20 cellular contexts compared by ENCODE assay signal in genomic region chr3:12574656-12575055, GRCh38. TPM values are rescaled to one million over a fixed set of nuclear protein-coding genes. Genes with fewer than 3 reads are reported as not detected.
DNase-seq lines count a peak whose midpoint lies in the region; ATAC-seq, FAIRE-seq and TF ChIP-seq lines count a peak whose summit lies in the region.
"Had no signal": no experiment of that assay in that cellular context is flagged by ENCODE, and none has a peak within 500 bp of the region (broad histone marks: within the 10 kb centered on the region; RNA-seq: fewer than 3 reads in every experiment).

No MANE protein-coding gene starts in this region.

- no TSS peak for BruUV-seq in HepG2 (replicated peaks; lab: Mats Ljungman, UMichigan)
- BruUV-seq in OCI-LY7 (replicated peaks; lab: Mats Ljungman, UMichigan), result no TSS peak

- no peaks in the 10 kb centered on the region for H3K27me3 Mint-ChIP-seq in progenitor cell of endocrine pancreas

- in situ Hi-C loops in HepG2 (cut with HindIII; ENCODE audit: extremely low pct_ligation_motif_present, low pct_unique_long_range_greater_than_20kb), result no loop called here

- no peaks in the 10 kb centered on the region for H3K9me3 Mint-ChIP-seq in progenitor cell of endocrine pancreas (ENCODE audit: low read depth)

- no peak overlapping the region for H3K4me3 ChIP-seq in right lobe of liver
- no peak overlapping the region for H3K4me3 ChIP-seq in HepG2 (replicated peaks in 1 of 3; ENCODE audit: insufficient read depth in 1 of 3, low read depth in 2 of 3, low read length in 3 of 3)
- H3K4me3 ChIP-seq in fibroblast of pulmonary artery (replicated peaks; ENCODE audit: low read depth, low read length), result no peak overlapping the region
- no peak overlapping the region for H3K4me3 ChIP-seq in right cardiac atrium (ENCODE audit: low read length)
- H3K4me3 ChIP-seq in OCI-LY7 (ENCODE audit: low read depth, low read length, poor library complexity, severe bottlenecking), result no peak overlapping the region
- H3K4me3 ChIP-seq: BLaER1 treated with 17β-estradiol and CSF1 and Interleukin-3, amounts not matched to agents 10 nM and 100 nM; MG63; SJSA1 had no signal

- H4K20me1 ChIP-seq in HepG2 (ENCODE audit: insufficient read depth, low read length), result no peaks in the 10 kb centered on the region
- H4K20me1 ChIP-seq in OCI-LY7 (ENCODE audit: insufficient read depth, low read length), result no peaks in the 10 kb centered on the region

- H3K27ac ChIP-seq in right lobe of liver (no peak overlapping the region), HepG2 (ENCODE audit: extremely low read length, insufficient read depth, low read length) (no peak overlapping the region), right cardiac atrium (ENCODE audit: low read length) (peak overlapping the region; percentile 70), OCI-LY7 (ENCODE audit: low read depth, low read length, poor library complexity, severe bottlenecking) (no peak overlapping the region)
- H3K27ac ChIP-seq: BLaER1 treated with 17β-estradiol and CSF1 and Interleukin-3, amounts not matched to agents 10 nM and 100 nM; SJSA1 had no signal

- no peak overlapping the region for H2AFZ ChIP-seq in HepG2 (ENCODE audit: low read length)
- H2AFZ ChIP-seq in OCI-LY7 (ENCODE audit: low read length), result no peak overlapping the region

- H3K27me3 ChIP-seq in right lobe of liver (no peaks in the 10 kb centered on the region), HepG2 (ENCODE audit: control insufficient read depth in 1 of 2, insufficient read depth in 2 of 2, low read length in 2 of 2) (no peaks in the 10 kb centered on the region), right cardiac atrium (ENCODE audit: control insufficient read depth, insufficient read depth) (no peaks in the 10 kb centered on the region)
- H3K27me3 ChIP-seq: BLaER1 treated with 17β-estradiol and CSF1 and Interleukin-3, amounts not matched to agents 10 nM and 100 nM; MG63; SJSA1 had no signal

- TF ChIP-seq EP300 in HepG2 (IDR thresholded peaks at IDR 0.05; ENCODE audit: low read depth in 2 of 2, low read length in 2 of 2), result no peak
- TF ChIP-seq EP300 in HepG2 (CRISPR knock-in tag; IDR thresholded peaks at IDR 0.05; ENCODE audit: borderline replicate concordance), result no peak

- no peak overlapping the region for H3K9ac ChIP-seq in HepG2 (ENCODE audit: insufficient read depth, low read depth, low read length)
- H3K9ac ChIP-seq: BLaER1 treated with 17β-estradiol and CSF1 and Interleukin-3, amounts not matched to agents 10 nM and 100 nM had no signal

- H3K4me2 ChIP-seq in HepG2 (ENCODE audit: low read depth, low read length), result no peak overlapping the region
- no peak overlapping the region for H3K4me2 ChIP-seq in OCI-LY7 (ENCODE audit: low read length)
- H3K4me2 ChIP-seq: BLaER1 treated with 17β-estradiol and CSF1 and Interleukin-3, amounts not matched to agents 10 nM and 100 nM had no signal

- H3K4me3 Mint-ChIP-seq in progenitor cell of endocrine pancreas (ENCODE audit: low read depth), result no peak overlapping the region

- H3K4me1 Mint-ChIP-seq in progenitor cell of endocrine pancreas (ENCODE audit: low read depth), result no peaks in the 10 kb centered on the region

- no peak for TF ChIP-seq RAD21 in HepG2 (CRISPR knock-in tag; IDR thresholded peaks at IDR 0.05)

- H3K36me3 ChIP-seq in right lobe of liver (peaks cover 0 to 86% (median 39%) of the 10 kb centered on the region in 4 donors), HepG2 (replicated peaks in 1 of 2; ENCODE audit: control insufficient read depth in 1 of 2, insufficient read depth in 2 of 2, low read length in 2 of 2) (peaks cover 44 to 92% of the 10 kb centered on the region in 2 experiments), OCI-LY7 (ENCODE audit: insufficient read depth, low read length) (peaks cover 94% of the 10 kb centered on the region)

- POLR2A ChIA-PET in HepG2 (lab: Yijun Ruan, JAX) (no interaction called here), OCI-LY7 (lab: Charles Lee) (no interaction called here)

- no peak for TF ChIP-seq POLR2A in right lobe of liver (IDR thresholded peaks at IDR 0.05)
- TF ChIP-seq POLR2A in HepG2 (IDR thresholded peaks at IDR 0.05; ENCODE audit: insufficient read depth in 1 of 2, low read depth in 2 of 2, low read length in 2 of 2), result no peak

- H3K9me3 ChIP-seq in right lobe of liver, result no peaks in the 10 kb centered on the region
- H3K9me3 ChIP-seq in HepG2 (ENCODE audit: low read length), result no peaks in the 10 kb centered on the region
- H3K9me3 ChIP-seq in right cardiac atrium (ENCODE audit: control insufficient read depth, low read length), result no peaks in the 10 kb centered on the region
- H3K9me3 ChIP-seq in OCI-LY7 (ENCODE audit: low read length), result no peaks in the 10 kb centered on the region
- H3K9me3 ChIP-seq: MG63, SJSA1 had no signal

- H3K36me3 Mint-ChIP-seq in progenitor cell of endocrine pancreas (ENCODE audit: insufficient read depth), result peaks cover 30% of the 10 kb centered on the region

- 19% methylated on average over 6 of the region's 7 CpGs for whole genome bisulfite sequencing in right lobe of liver (ENCODE audit: insufficient coverage, low coverage, low lambda C conversion rate, missing lambda C conversion rate)
- WGBS in HepG2 (ENCODE audit: low lambda C conversion rate), result 87% methylated on average over 3 of the region's 7 CpGs
- 22% methylated on average over 7 of the region's 7 CpGs for WGBS in right cardiac atrium

- TF ChIP-seq CTCF in right lobe of liver (IDR thresholded peaks at IDR 0.05), result no peak
- no peak for TF ChIP-seq CTCF in HepG2 (CRISPR knock-in tag; IDR thresholded peaks at IDR 0.05)
- TF ChIP-seq CTCF in fibroblast of pulmonary artery (IDR thresholded peaks at IDR 0.05; ENCODE audit: low read length, missing control alignments), result no peak
- TF ChIP-seq CTCF in progenitor cell of endocrine pancreas (IDR thresholded peaks at IDR 0.05; ENCODE audit: unreplicated experiment), result no peak
- no peak for TF ChIP-seq CTCF in OCI-LY7 (conservative IDR thresholded peaks at IDR 0.05; ENCODE audit: low read length)

- ATAC-seq in right lobe of liver (peak in 3 of 4 donors; percentile 12 to 41 (median 38)), HepG2 (no peak), right cardiac atrium (peak; percentile 81 to 86)

- H3K9me2 ChIP-seq in OCI-LY7 (ENCODE audit: insufficient read depth, low read length), result no peaks in the 10 kb centered on the region

- CTCF ChIA-PET in HepG2 (lab: Yijun Ruan, JAX; ENCODE audit: low intra/inter-chr PET ratio, low total read pairs), result no interaction called here
- CTCF ChIA-PET in OCI-LY7 (lab: Charles Lee; ENCODE audit: unreplicated experiment), result no interaction called here

- intact Hi-C loops in right lobe of liver (cut with DNase I) (no loop called here), HepG2 (cut with micrococcal nuclease; ENCODE audit: unreplicated experiment) (no loop called here), right cardiac atrium (cut with DNase I) (no loop called here), OCI-LY7 (cut with micrococcal nuclease; ENCODE audit: unreplicated experiment) (no loop called here)

- H3K4me1 ChIP-seq in right lobe of liver (no peaks in the 10 kb centered on the region), HepG2 (ENCODE audit: insufficient read depth, low read length) (no peaks in the 10 kb centered on the region), right cardiac atrium (ENCODE audit: control insufficient read depth, insufficient read depth, low read length) (peaks cover 7% of the 10 kb centered on the region), OCI-LY7 (ENCODE audit: insufficient read depth, low read length, poor library complexity, severe bottlenecking) (no peaks in the 10 kb centered on the region)
- H3K4me1 ChIP-seq: SJSA1 had no signal

- FAIRE-seq in HepG2 (lab: Jason Lieb, UNC), result no peak

- H3K79me2 ChIP-seq in HepG2 (ENCODE audit: insufficient read depth, low read length) (peaks cover 4% of the 10 kb centered on the region), OCI-LY7 (ENCODE audit: insufficient read depth, low read depth, low read length) (no peaks in the 10 kb centered on the region)

- H3K27ac Mint-ChIP-seq in progenitor cell of endocrine pancreas, result no peak overlapping the region

- DNase-seq in right lobe of liver (no peak), HepG2 (ENCODE audit: low spot score) (no peak), fibroblast of pulmonary artery (ENCODE audit: low read depth) (peak; percentile 34), right cardiac atrium (peak; percentile 42 to 80 (median 57)), progenitor cell of endocrine pancreas (ENCODE audit: low spot score, unreplicated experiment) (no peak), OCI-LY7 (ENCODE audit: low spot score) (no peak), NCI-H187 treated with DMSO at 0.1 percent for 48 hours (lab: John Stamatoyannopoulos, UW) (no peak), T-helper 1 cell (no peak)
- DNase-seq: DMS79 treated with DMSO at 0.1 percent for 48 hours; Karpas-422; MG63; NCI-H1092; NCI-H187; NCI-H526 treated with DMSO at 0.1 percent for 48 hours; NK-92 treated with Interleukin-12 subunit alpha and Interleukin-12 subunit beta, amount 100 ng/mL, for 24 hours; RPMI8226 had no signal

RNA-seq across cellular contexts. Expression of gene MKRN2, which starts 17.8 kb away (rescaled TPM):
- 10 to 100 TPM in 4 of 6 experiments, 1 to 10 TPM in 2; 8.8 to 12.8 (median 10.9) TPM for total RNA-seq in right lobe of liver
- total RNA-seq in HepG2 (2016; rRNA removed; fragmentation: Illumina TruSeq; extraction: Trizol), result 25.5 and 32.8 TPM in 2 replicates
- total RNA-seq in HepG2 (2016; cell fraction: cytosol; rRNA removed; fragmentation: Illumina TruSeq; extraction: Trizol; ENCODE audit: low read depth), result 6.0 and 6.3 TPM in 2 replicates
- total RNA-seq in HepG2 (2016; cell fraction: insoluble cytoplasmic fraction; rRNA removed; fragmentation: Illumina TruSeq; extraction: Trizol), result 26.0 and 33.1 TPM in 2 replicates
- 15.9 and 16.1 TPM in 2 replicates for total RNA-seq in HepG2 (2016; cell fraction: membrane; rRNA removed; fragmentation: Illumina TruSeq; extraction: Trizol)
- 16.1 and 18.3 TPM in 2 replicates for total RNA-seq in HepG2 (2016; cell fraction: nucleus; rRNA removed; fragmentation: Illumina TruSeq; extraction: Trizol)
- 33.1 and 34.3 TPM in 2 replicates for polyA plus RNA-seq in HepG2 (2011; rRNA removed)
- polyA plus RNA-seq in HepG2 (2011; cell fraction: cytosol; rRNA removed), result 37.5 and 39.8 TPM in 2 replicates
- 41.7 and 47.8 TPM in 2 replicates for polyA plus RNA-seq in HepG2 (2011; cell fraction: nucleus; rRNA removed)
- 22.8 and 24.6 TPM in 2 replicates for polyA plus RNA-seq in HepG2 (2012)
- polyA plus RNA-seq in HepG2 (2016; cell fraction: cytosol; fragmentation: Illumina TruSeq; extraction: Trizol; ENCODE audit: low read depth), result 4.6 and 5.8 TPM in 2 replicates
- 33.0 and 34.3 TPM in 2 replicates for polyA plus RNA-seq in HepG2 (2016; cell fraction: insoluble cytoplasmic fraction; fragmentation: Illumina TruSeq; extraction: Trizol; ENCODE audit: low read depth)
- 8.6 and 9.6 TPM in 2 replicates for polyA plus RNA-seq in HepG2 (2016; cell fraction: membrane; fragmentation: Illumina TruSeq; extraction: Trizol; ENCODE audit: low read depth)
- polyA plus RNA-seq in HepG2 (2016; cell fraction: nucleus; fragmentation: Illumina TruSeq; extraction: Trizol; ENCODE audit: insufficient read depth, low read depth), result 25.5 and 25.7 TPM in 2 replicates
- polyA minus RNA-seq in HepG2 (2011; rRNA and poly(A)+ RNA removed; ENCODE audit: low replicate concordance), result 54.0 and 55.3 TPM in 2 replicates
- polyA minus RNA-seq in HepG2 (2011; cell fraction: cytosol; rRNA and poly(A)+ RNA removed), result 20.7 and 21.2 TPM in 2 replicates
- 19.4 and 25.2 TPM in 2 replicates for polyA minus RNA-seq in HepG2 (2011; cell fraction: nucleus; rRNA and poly(A)+ RNA removed)
- total RNA-seq in right cardiac atrium, result 10 to 100 TPM; 30.5 to 36.3 (median 31.9) TPM
- polyA plus RNA-seq in right cardiac atrium, result 23.4 TPM
- 23.4 and 23.9 TPM in 2 replicates for total RNA-seq in progenitor cell of endocrine pancreas
- 19.4 and 25.7 TPM in 2 replicates for total RNA-seq in OCI-LY7 (2014; rRNA removed; shearing (Covaris generic))
- 20.2 and 21.9 TPM in 2 replicates for total RNA-seq in OCI-LY7 (2022)

RNA-seq across cellular contexts. Expression of gene MKRN2OS, which starts 29.4 kb away (rescaled TPM):
- total RNA-seq in right lobe of liver (under 1 TPM in 1 of 6 experiments, not detected in 5; 0.31 TPM), HepG2 (2016; rRNA removed; fragmentation: Illumina TruSeq; extraction: Trizol) (not detected in 2 replicates), right cardiac atrium (not detected), progenitor cell of endocrine pancreas (1.7 and 2.0 TPM in 2 replicates), OCI-LY7 (2022) (not detected in 2 replicates)
- total RNA-seq in HepG2 (2016; cell fraction: cytosol; rRNA removed; fragmentation: Illumina TruSeq; extraction: Trizol; ENCODE audit: low read depth), result not detected in 2 replicates
- not detected in 2 replicates for total RNA-seq in HepG2 (2016; cell fraction: insoluble cytoplasmic fraction; rRNA removed; fragmentation: Illumina TruSeq; extraction: Trizol)
- not detected in 2 replicates for total RNA-seq in HepG2 (2016; cell fraction: membrane; rRNA removed; fragmentation: Illumina TruSeq; extraction: Trizol)
- total RNA-seq in HepG2 (2016; cell fraction: nucleus; rRNA removed; fragmentation: Illumina TruSeq; extraction: Trizol), result not detected in 2 replicates
- polyA plus RNA-seq in HepG2 (2011; rRNA removed) (not detected in 2 replicates), right cardiac atrium (0.23 TPM)
- 0.08 TPM in 1 of 2 replicates, not detected in the other for polyA plus RNA-seq in HepG2 (2011; cell fraction: cytosol; rRNA removed)
- polyA plus RNA-seq in HepG2 (2011; cell fraction: nucleus; rRNA removed), result not detected in 2 replicates
- polyA plus RNA-seq in HepG2 (2012), result 0.17 and 0.24 TPM in 2 replicates
- not detected in 2 replicates for polyA plus RNA-seq in HepG2 (2016; cell fraction: cytosol; fragmentation: Illumina TruSeq; extraction: Trizol; ENCODE audit: low read depth)
- not detected in 2 replicates for polyA plus RNA-seq in HepG2 (2016; cell fraction: insoluble cytoplasmic fraction; fragmentation: Illumina TruSeq; extraction: Trizol; ENCODE audit: low read depth)
- not detected in 2 replicates for polyA plus RNA-seq in HepG2 (2016; cell fraction: membrane; fragmentation: Illumina TruSeq; extraction: Trizol; ENCODE audit: low read depth)
- polyA plus RNA-seq in HepG2 (2016; cell fraction: nucleus; fragmentation: Illumina TruSeq; extraction: Trizol; ENCODE audit: insufficient read depth, low read depth), result not detected in 2 replicates
- not detected in 2 replicates for polyA minus RNA-seq in HepG2 (2011; rRNA and poly(A)+ RNA removed; ENCODE audit: low replicate concordance)
- polyA minus RNA-seq in HepG2 (2011; cell fraction: cytosol; rRNA and poly(A)+ RNA removed), result not detected in 2 replicates
- not detected in 2 replicates for polyA minus RNA-seq in HepG2 (2011; cell fraction: nucleus; rRNA and poly(A)+ RNA removed)
- 0.28 TPM in 1 of 2 replicates, not detected in the other for total RNA-seq in OCI-LY7 (2014; rRNA removed; shearing (Covaris generic))
- total RNA-seq: A172, G401, SJSA1 had no signal

Comparison
In these comparisons a context has a peak if more than half of its experiments do, and no peak if none do; other contexts are left out.
1. DNase-seq: peak in fibroblast of pulmonary artery (single experiment) and right cardiac atrium (3 of 3); none in right lobe of liver (0 of 3), HepG2 (single experiment), progenitor cell of endocrine pancreas (single experiment), OCI-LY7 (single experiment), NCI-H187 treated with DMSO at 0.1 percent for 48 hours (single experiment) and T-helper 1 cell (0 of 5).